2 cellular contexts compared by ENCODE assay signal in genomic region chr2:176779917-176780316, GRCh38.
TF ChIP-seq lines count a peak whose summit lies in the region.

No MANE protein-coding gene starts in this region.

TF ChIP-seq in HepG2, 621 proteins besides CTCF, POLR2A, EP300 and RAD21:
- TF ChIP-seq MAFF (IDR thresholded peaks at IDR 0.05; ENCODE audit: low read depth, low read length) = peak; percentile 63
- peak; percentile 65 to 83 for TF ChIP-seq MAFK (conservative IDR thresholded peaks at IDR 0.05 in 1 of 2, IDR thresholded peaks at IDR 0.05 in 1 of 2; ENCODE audit: low read length in 2 of 2)
- no peak for TF ChIP-seq ZNF350 (CRISPR knock-in tag; IDR thresholded peaks at IDR 0.05; ENCODE audit: borderline replicate concordance, low read depth)
- TF ChIP-seq RARG (CRISPR knock-in tag; IDR thresholded peaks at IDR 0.05; ENCODE audit: low read depth) = no peak
- no peak for TF ChIP-seq IKZF1 (IDR thresholded peaks at IDR 0.05)

TF ChIP-seq in IMR-90, 13 proteins besides CTCF, POLR2A, EP300 and RAD21:
- TF ChIP-seq MAFK (IDR thresholded peaks at IDR 0.05; ENCODE audit: low read depth, low read length) (0 out of 2 replicates have a peak, but pooled peaks have one; percentile 9), RCOR1 (IDR thresholded peaks at IDR 0.05; ENCODE audit: insufficient replicate concordance, low read length) (no peak), CHD1 (IDR thresholded peaks at IDR 0.05; ENCODE audit: low read depth, low read length) (no peak)
